8 cellular contexts compared by ENCODE assay signal in the genomic region with DNA sequence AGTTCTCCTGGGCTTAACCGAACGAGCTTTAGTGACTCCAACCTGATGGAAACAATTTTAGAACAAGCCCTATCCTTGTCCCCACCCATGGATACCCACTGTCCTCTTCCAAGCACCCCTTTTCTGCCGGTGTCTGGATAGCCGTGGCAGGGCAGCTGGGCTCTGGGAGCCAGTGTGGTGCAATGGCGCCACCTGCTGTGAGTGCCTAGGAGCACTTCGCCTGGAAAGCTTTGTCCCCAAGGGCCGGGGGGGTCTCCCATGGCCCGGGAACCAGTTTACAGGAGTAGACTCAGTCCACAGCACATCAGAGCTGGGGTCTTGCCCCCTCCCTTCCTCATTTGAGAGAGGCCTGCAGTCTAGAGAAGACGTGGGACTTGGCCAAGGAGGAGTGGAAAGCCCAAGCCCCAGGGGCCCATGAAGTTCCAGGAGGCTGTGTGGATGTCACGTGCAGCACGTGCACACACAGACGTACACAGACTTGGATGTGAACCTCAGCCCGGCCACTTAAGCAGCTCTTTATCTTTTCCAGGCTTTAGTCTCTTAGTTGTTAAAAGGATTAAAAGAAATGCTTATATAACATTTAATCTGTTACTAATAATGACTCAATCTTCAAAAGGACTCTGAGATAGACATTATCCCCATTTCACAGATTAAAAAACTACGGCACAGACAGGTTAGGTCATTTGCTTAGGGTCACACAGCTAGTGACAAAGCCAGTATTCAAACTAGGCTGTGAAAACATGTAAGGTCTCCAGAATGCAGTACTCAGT. TPM values are rescaled to one million over a fixed set of nuclear protein-coding genes. Genes with fewer than 3 reads are reported as not detected.
DNase-seq lines count a peak whose midpoint lies in the region; ATAC-seq, FAIRE-seq and TF ChIP-seq lines count a peak whose summit lies in the region.

No MANE protein-coding gene starts in this region.

- H3K79me1 ChIP-seq in IMR-90 (ENCODE audit: low read depth in 1 of 2, low read length in 2 of 2) = no peaks in the 10 kb centered on the region; a peak in 1 of 4 replicates

- in situ Hi-C loops in IMR-90 (cut with MboI; ENCODE audit: low sequenced_read_pairs) = no loop called here

- H3K4ac ChIP-seq in IMR-90 (ENCODE audit: low read depth, low read length) = no peak overlapping the region; the same call in 1 of the 2 replicates

- TF ChIP-seq POLR2A in IMR-90 (IDR thresholded peaks at IDR 0.05; ENCODE audit: low read depth, low read length) = no peak
- TF ChIP-seq POLR2A in body of pancreas (IDR thresholded peaks at IDR 0.05) = no peak

- WGBS in IMR-90 (ENCODE audit: extremely low coverage in 2 of 2, insufficient read length in 1 of 2), 2 experiments = 46% methylated on average over 2 of the region's 14 CpGs; no CpG with 5 or more reads in 1 of the 2 experiments
- WGBS in body of pancreas, 2 donors = 25 to 41% methylated on average over 12 to 14 of the region's 14 CpGs

- no peak overlapping the region for H2BK15ac ChIP-seq in IMR-90 (ENCODE audit: low read depth, low read length)

- peak overlapping the region in 1 of 2 donors; percentile 22 for H3K27ac Mint-ChIP-seq in T-cell

- ATAC-seq in IMR-90 (ENCODE audit: low read depth) (peak; percentile 42; the same call in 1 of the 2 replicates), T-cell (replicated peaks in 1 of 4) (peak in 2 of 4 experiments; percentile 26 to 60), body of pancreas (peak; percentile 55), GM21528 (IDR thresholded peaks at IDR 0.05; ENCODE audit: low FRiP score, unreplicated experiment) (no peak)

- TF ChIP-seq CTCF in IMR-90 (conservative IDR thresholded peaks at IDR 0.05; ENCODE audit: low read depth, low read length) = peak; percentile 73
- peak; percentile 61 to 83 (median 78) for TF ChIP-seq CTCF in body of pancreas (IDR thresholded peaks at IDR 0.05)

- POLR2A ChIA-PET in IMR-90 (lab: Charles Lee; ENCODE audit: unreplicated experiment) = interaction anchor here (1.0 kb wide), 1 partner anchor 15 kb away, joined by 3 read pairs; no protein-coding TSS in a partner anchor
- POLR2A ChIA-PET in T-cell (lab: Charles Lee) = no interaction called here

- H3K4me1 ChIP-seq in IMR-90 (ENCODE audit: control insufficient read depth, insufficient read depth, low read length) (peaks cover 12% of the 10 kb centered on the region), body of pancreas (peaks cover 8% of the 10 kb centered on the region), iPS-18a (ENCODE audit: control insufficient read depth, low read depth, low read length) (peaks cover 17% of the 10 kb centered on the region)

- H3K27ac ChIP-seq in IMR-90 (ENCODE audit: insufficient read depth, low read length) (no peak overlapping the region), body of pancreas (no peak overlapping the region), iPS-18a (ENCODE audit: low read length) (no peak overlapping the region)

- no TSS peak for BruUV-seq in IMR-90 (replicated peaks; lab: Mats Ljungman, UMichigan)

- H4K91ac ChIP-seq in IMR-90 (ENCODE audit: insufficient read depth, low read depth, low read length) = no peak overlapping the region

- H3K36me3 ChIP-seq in IMR-90 (ENCODE audit: control insufficient read depth, insufficient read depth, low read length) (peaks cover 8% of the 10 kb centered on the region; the same call in 1 of the 2 replicates), body of pancreas (replicated peaks in 1 of 2; ENCODE audit: insufficient read depth in 1 of 2, low read depth in 2 of 2) (no peaks in the 10 kb centered on the region), iPS-18a (ENCODE audit: control insufficient read depth, low read depth, low read length) (no peaks in the 10 kb centered on the region)

- no peak overlapping the region for H2AK5ac ChIP-seq in IMR-90 (ENCODE audit: low read depth, low read length)

- H3K4me3 Mint-ChIP-seq in T-cell = no peak overlapping the region

- no peaks in the 10 kb centered on the region for H4K20me1 ChIP-seq in IMR-90 (ENCODE audit: insufficient read depth, low read length)

- dilution Hi-C loops in IMR-90 (cut with HindIII; ENCODE audit: low sequenced_read_pairs, unreplicated experiment) = no loop called here

- H2AK9ac ChIP-seq in IMR-90 (replicated peaks; ENCODE audit: low read depth, low read length, poor library complexity) = peak overlapping the region; percentile 93

- no peak overlapping the region for H2BK5ac ChIP-seq in IMR-90 (ENCODE audit: low read depth, low read length, poor library complexity, severe bottlenecking)

- H3K27me3 ChIP-seq in IMR-90 (ENCODE audit: control insufficient read depth, insufficient read depth, low read length) = no peaks in the 10 kb centered on the region; the same call in 1 of the 2 replicates
- peaks cover 0 to 5% of the 10 kb centered on the region in 2 donors for H3K27me3 ChIP-seq in body of pancreas
- H3K27me3 ChIP-seq in iPS-18a (ENCODE audit: control insufficient read depth, insufficient read depth, low read length) = peaks cover 7% of the 10 kb centered on the region

- H2AFZ ChIP-seq in IMR-90 (replicated peaks; ENCODE audit: low read length, poor library complexity) = no peak overlapping the region

- TF ChIP-seq RAD21 in IMR-90 (IDR thresholded peaks at IDR 0.05; ENCODE audit: low read length) = peak; percentile 77

- peaks cover 23% of the 10 kb centered on the region for H3K36me3 Mint-ChIP-seq in T-cell

- no peak overlapping the region for H3K56ac ChIP-seq in IMR-90 (ENCODE audit: extremely low read depth, insufficient read depth, low read length)

- no peak overlapping the region for H4K5ac ChIP-seq in IMR-90 (ENCODE audit: low read depth, low read length)

- no peak for FAIRE-seq in RCC 7860 (lab: Jason Lieb, UNC)

- H3K4me2 ChIP-seq in IMR-90 (ENCODE audit: low read depth, low read length) = no peak overlapping the region

- CTCF ChIA-PET in IMR-90 (lab: Yijun Ruan, JAX) = interaction anchor here (0.5 to 1.8 kb wide), 9 partner anchors 15 to 221 kb away, joined by 3 to 7 read pairs (median 3); no protein-coding TSS in a partner anchor
- CTCF ChIA-PET in T-cell (lab: Charles Lee) = interaction anchor here (0.6 to 1.4 kb wide), 4 partner anchors 42 to 217 kb away, joined by 3 read pairs; no protein-coding TSS in a partner anchor

- no peaks in the 10 kb centered on the region for H3K27me3 Mint-ChIP-seq in T-cell

- no peak overlapping the region for H3K4me3 ChIP-seq in IMR-90 (ENCODE audit: insufficient read depth, low read depth, low read length)
- H3K4me3 ChIP-seq in body of pancreas = no peak overlapping the region
- H3K4me3 ChIP-seq in iPS-18a (ENCODE audit: low read length) = peak overlapping the region; percentile 4

- no peak overlapping the region; a peak in 1 of 4 replicates for H4K8ac ChIP-seq in IMR-90 (ENCODE audit: low read depth in 2 of 2, low read length in 2 of 2)

- H3K14ac ChIP-seq in IMR-90 (replicated peaks; ENCODE audit: low read depth, low read length) = no peak overlapping the region

- H3K4me1 Mint-ChIP-seq in T-cell = peaks cover 18 to 46% (median 21%) of the 10 kb centered on the region in 3 donors

- no peak overlapping the region for H2BK20ac ChIP-seq in IMR-90 (ENCODE audit: low read depth, low read length)

- no peak overlapping the region for H3K23ac ChIP-seq in IMR-90 (ENCODE audit: low read depth, low read length)

- intact Hi-C loops in IMR-90 (cut with micrococcal nuclease) = loop anchor here (1.0 to 2.0 kb wide), 2 partner anchors 217 to 334 kb away; no protein-coding TSS in a partner anchor
- intact Hi-C loops in body of pancreas (cut with DNase I) = loop anchor here (5.0 kb wide), 1 partner anchor 217 kb away; no protein-coding TSS in a partner anchor

- H3K9me1 ChIP-seq in IMR-90 (ENCODE audit: insufficient read depth, low read length) = peaks cover 10% of the 10 kb centered on the region; the same call in 1 of the 2 replicates

- no peaks in the 10 kb centered on the region for H3K9me3 ChIP-seq in IMR-90 (ENCODE audit: control insufficient read depth, insufficient read depth, low read length)
- no peaks in the 10 kb centered on the region for H3K9me3 ChIP-seq in body of pancreas
- H3K9me3 ChIP-seq in iPS-18a (ENCODE audit: control insufficient read depth, low read depth, low read length) = no peaks in the 10 kb centered on the region

- DNase-seq in COLO829 (ENCODE audit: low spot score) = peak; percentile 65
- peak; percentile 31 for DNase-seq in IMR-90
- DNase-seq in T-cell = peak in 27 of 34 experiments; percentile 16 to 54 (median 37)
- DNase-seq in body of pancreas = peak; percentile 56 to 72 (median 68)
- DNase-seq in stimulated activated CD4-positive, alpha-beta T cell treated with anti-CD3 and anti-CD28 coated beads, Interleukin-15, amount 100 ng/mL, for 24 hours = peak; percentile 60
- no peak for DNase-seq in RCC 7860 (ENCODE audit: low spot score)

- H2BK120ac ChIP-seq in IMR-90 (ENCODE audit: low read depth, low read length) = no peak overlapping the region; the same call in 1 of the 2 replicates

- H3K9me3 Mint-ChIP-seq in T-cell = no peaks in the 10 kb centered on the region

- H3K9ac ChIP-seq in IMR-90 (ENCODE audit: low read depth, low read length) (no peak overlapping the region), iPS-18a (ENCODE audit: low read length) (no peak overlapping the region)

- H3K18ac ChIP-seq in IMR-90 (ENCODE audit: low read depth, low read length) = no peak overlapping the region

TF ChIP-seq in IMR-90, 13 proteins besides CTCF, POLR2A, EP300 and RAD21:
- TF ChIP-seq NFE2L2 (IDR thresholded peaks at IDR 0.05; ENCODE audit: low read depth, low read length) (no peak), SMC3 (IDR thresholded peaks at IDR 0.05; ENCODE audit: low read depth, low read length) (peak; percentile 60), MAZ (IDR thresholded peaks at IDR 0.05; ENCODE audit: borderline replicate concordance, low read depth, low read length) (no peak)

RNA-seq across cellular contexts. Expression of gene CDH22, which starts 40.9 kb away (rescaled TPM):
- total RNA-seq in IMR-90 (2012; rRNA removed) (not detected in 2 replicates), T-cell (not detected), body of pancreas (1 to 10 TPM; 1.3 to 2.1 TPM)
- not detected in 2 replicates for polyA plus RNA-seq in IMR-90 (2012; rRNA removed)
- not detected in 2 replicates for polyA plus RNA-seq in IMR-90 (2012; cell fraction: cytosol; rRNA removed)
- polyA plus RNA-seq in IMR-90 (2012; cell fraction: nucleus; rRNA removed; ENCODE audit: low replicate concordance) = not detected in 2 replicates

RNA-seq across cellular contexts. Expression of gene ELMO2, which starts 57.3 kb away (rescaled TPM):
- total RNA-seq in IMR-90 (2012; rRNA removed) (45.0 and 52.7 TPM in 2 replicates), T-cell (10 to 100 TPM; 48.8 to 86.6 (median 54.2) TPM), body of pancreas (10 to 100 TPM; 35.0 to 37.6 TPM)
- polyA plus RNA-seq in IMR-90 (2012; rRNA removed) = 26.7 and 29.2 TPM in 2 replicates
- 16.9 and 22.6 TPM in 2 replicates for polyA plus RNA-seq in IMR-90 (2012; cell fraction: cytosol; rRNA removed)
- polyA plus RNA-seq in IMR-90 (2012; cell fraction: nucleus; rRNA removed; ENCODE audit: low replicate concordance) = 35.8 and 45.2 TPM in 2 replicates
